In the genomic region with DNA sequence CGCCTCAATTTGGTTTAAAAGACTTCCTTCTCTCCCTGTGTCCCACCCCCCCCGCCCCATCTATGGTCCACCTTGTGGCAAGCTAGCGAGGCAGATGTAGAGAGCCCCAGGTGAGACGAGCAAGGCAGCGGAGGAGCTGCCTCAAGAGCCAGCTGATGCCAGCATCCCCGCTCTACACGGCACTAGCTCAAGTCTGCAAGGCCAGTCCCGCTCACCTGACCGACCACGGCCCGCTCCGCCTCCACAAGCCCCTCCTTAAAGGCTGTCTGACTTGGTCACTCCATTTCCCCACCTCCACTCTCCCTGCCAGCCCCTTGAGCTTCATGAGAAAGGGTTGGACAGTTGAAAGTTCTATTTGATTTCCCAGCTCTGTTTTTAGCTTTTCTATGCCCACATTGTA, we compare ENCODE assay signal across 2 cellular contexts.
TF ChIP-seq lines count a peak whose summit lies in the region.

No MANE protein-coding gene starts in this region.

TF ChIP-seq in GM23338, 12 proteins besides CTCF, POLR2A, EP300 and RAD21 (continues in another document):
- TF ChIP-seq, protein P1, sequence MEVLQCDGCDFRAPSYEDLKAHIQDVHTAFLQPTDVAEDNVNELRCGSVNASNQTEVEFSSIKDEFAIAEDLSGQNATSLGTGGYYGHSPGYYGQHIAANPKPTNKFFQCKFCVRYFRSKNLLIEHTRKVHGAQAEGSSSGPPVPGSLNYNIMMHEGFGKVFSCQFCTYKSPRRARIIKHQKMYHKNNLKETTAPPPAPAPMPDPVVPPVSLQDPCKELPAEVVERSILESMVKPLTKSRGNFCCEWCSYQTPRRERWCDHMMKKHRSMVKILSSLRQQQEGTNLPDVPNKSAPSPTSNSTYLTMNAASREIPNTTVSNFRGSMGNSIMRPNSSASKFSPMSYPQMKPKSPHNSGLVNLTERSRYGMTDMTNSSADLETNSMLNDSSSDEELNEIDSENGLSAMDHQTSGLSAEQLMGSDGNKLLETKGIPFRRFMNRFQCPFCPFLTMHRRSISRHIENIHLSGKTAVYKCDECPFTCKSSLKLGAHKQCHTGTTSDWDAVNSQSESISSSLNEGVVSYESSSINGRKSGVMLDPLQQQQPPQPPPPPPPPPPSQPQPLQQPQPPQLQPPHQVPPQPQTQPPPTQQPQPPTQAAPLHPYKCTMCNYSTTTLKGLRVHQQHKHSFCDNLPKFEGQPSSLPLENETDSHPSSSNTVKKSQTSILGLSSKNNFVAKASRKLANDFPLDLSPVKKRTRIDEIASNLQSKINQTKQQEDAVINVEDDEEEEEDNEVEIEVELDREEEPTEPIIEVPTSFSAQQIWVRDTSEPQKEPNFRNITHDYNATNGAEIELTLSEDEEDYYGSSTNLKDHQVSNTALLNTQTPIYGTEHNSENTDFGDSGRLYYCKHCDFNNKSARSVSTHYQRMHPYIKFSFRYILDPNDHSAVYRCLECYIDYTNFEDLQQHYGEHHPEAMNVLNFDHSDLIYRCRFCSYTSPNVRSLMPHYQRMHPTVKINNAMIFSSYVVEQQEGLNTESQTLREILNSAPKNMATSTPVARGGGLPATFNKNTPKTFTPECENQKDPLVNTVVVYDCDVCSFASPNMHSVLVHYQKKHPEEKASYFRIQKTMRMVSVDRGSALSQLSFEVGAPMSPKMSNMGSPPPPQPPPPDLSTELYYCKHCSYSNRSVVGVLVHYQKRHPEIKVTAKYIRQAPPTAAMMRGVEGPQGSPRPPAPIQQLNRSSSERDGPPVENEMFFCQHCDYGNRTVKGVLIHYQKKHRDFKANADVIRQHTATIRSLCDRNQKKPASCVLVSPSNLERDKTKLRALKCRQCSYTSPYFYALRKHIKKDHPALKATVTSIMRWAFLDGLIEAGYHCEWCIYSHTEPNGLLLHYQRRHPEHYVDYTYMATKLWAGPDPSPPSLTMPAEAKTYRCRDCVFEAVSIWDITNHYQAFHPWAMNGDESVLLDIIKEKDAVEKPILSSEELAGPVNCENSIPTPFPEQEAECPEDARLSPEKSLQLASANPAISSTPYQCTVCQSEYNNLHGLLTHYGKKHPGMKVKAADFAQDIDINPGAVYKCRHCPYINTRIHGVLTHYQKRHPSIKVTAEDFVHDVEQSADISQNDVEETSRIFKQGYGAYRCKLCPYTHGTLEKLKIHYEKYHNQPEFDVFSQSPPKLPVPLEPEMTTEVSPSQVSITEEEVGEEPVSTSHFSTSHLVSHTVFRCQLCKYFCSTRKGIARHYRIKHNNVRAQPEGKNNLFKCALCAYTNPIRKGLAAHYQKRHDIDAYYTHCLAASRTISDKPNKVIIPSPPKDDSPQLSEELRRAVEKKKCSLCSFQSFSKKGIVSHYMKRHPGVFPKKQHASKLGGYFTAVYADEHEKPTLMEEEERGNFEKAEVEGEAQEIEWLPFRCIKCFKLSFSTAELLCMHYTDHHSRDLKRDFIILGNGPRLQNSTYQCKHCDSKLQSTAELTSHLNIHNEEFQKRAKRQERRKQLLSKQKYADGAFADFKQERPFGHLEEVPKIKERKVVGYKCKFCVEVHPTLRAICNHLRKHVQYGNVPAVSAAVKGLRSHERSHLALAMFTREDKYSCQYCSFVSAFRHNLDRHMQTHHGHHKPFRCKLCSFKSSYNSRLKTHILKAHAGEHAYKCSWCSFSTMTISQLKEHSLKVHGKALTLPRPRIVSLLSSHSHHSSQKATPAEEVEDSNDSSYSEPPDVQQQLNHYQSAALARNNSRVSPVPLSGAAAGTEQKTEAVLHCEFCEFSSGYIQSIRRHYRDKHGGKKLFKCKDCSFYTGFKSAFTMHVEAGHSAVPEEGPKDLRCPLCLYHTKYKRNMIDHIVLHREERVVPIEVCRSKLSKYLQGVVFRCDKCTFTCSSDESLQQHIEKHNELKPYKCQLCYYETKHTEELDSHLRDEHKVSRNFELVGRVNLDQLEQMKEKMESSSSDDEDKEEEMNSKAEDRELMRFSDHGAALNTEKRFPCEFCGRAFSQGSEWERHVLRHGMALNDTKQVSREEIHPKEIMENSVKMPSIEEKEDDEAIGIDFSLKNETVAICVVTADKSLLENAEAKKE (CRISPR knock-in tag; IDR thresholded peaks at IDR 0.05), result no peak
- TF ChIP-seq ZNF331 (CRISPR knock-in tag; IDR thresholded peaks at IDR 0.05; ENCODE audit: low read depth), result no peak
- TF ChIP-seq EZH2phosphoT487 (IDR thresholded peaks at IDR 0.05; ENCODE audit: unreplicated experiment), result no peak
- TF ChIP-seq JUNB (IDR thresholded peaks at IDR 0.05; ENCODE audit: unreplicated experiment), result no peak
- TF ChIP-seq STAT1 (IDR thresholded peaks at IDR 0.05; ENCODE audit: unreplicated experiment), result no peak
- TF ChIP-seq CREB1 (CRISPR knock-in tag; IDR thresholded peaks at IDR 0.05; ENCODE audit: low read depth), result no peak
- no peak for TF ChIP-seq POLR2AphosphoS5 (IDR thresholded peaks at IDR 0.05; ENCODE audit: low read depth)
- no peak for TF ChIP-seq EZH2 (IDR thresholded peaks at IDR 0.05; ENCODE audit: low read depth, unreplicated experiment)
- TF ChIP-seq, protein P2, sequence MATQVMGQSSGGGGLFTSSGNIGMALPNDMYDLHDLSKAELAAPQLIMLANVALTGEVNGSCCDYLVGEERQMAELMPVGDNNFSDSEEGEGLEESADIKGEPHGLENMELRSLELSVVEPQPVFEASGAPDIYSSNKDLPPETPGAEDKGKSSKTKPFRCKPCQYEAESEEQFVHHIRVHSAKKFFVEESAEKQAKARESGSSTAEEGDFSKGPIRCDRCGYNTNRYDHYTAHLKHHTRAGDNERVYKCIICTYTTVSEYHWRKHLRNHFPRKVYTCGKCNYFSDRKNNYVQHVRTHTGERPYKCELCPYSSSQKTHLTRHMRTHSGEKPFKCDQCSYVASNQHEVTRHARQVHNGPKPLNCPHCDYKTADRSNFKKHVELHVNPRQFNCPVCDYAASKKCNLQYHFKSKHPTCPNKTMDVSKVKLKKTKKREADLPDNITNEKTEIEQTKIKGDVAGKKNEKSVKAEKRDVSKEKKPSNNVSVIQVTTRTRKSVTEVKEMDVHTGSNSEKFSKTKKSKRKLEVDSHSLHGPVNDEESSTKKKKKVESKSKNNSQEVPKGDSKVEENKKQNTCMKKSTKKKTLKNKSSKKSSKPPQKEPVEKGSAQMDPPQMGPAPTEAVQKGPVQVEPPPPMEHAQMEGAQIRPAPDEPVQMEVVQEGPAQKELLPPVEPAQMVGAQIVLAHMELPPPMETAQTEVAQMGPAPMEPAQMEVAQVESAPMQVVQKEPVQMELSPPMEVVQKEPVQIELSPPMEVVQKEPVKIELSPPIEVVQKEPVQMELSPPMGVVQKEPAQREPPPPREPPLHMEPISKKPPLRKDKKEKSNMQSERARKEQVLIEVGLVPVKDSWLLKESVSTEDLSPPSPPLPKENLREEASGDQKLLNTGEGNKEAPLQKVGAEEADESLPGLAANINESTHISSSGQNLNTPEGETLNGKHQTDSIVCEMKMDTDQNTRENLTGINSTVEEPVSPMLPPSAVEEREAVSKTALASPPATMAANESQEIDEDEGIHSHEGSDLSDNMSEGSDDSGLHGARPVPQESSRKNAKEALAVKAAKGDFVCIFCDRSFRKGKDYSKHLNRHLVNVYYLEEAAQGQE (IDR thresholded peaks at IDR 0.05; ENCODE audit: unreplicated experiment), result no peak
- TF ChIP-seq NANOG (IDR thresholded peaks at IDR 0.05; ENCODE audit: borderline replicate concordance), result no peak

TF ChIP-seq in WTC11, 78 proteins besides CTCF, POLR2A, EP300 and RAD21 (continued from another document):
- TF ChIP-seq, protein P3, sequence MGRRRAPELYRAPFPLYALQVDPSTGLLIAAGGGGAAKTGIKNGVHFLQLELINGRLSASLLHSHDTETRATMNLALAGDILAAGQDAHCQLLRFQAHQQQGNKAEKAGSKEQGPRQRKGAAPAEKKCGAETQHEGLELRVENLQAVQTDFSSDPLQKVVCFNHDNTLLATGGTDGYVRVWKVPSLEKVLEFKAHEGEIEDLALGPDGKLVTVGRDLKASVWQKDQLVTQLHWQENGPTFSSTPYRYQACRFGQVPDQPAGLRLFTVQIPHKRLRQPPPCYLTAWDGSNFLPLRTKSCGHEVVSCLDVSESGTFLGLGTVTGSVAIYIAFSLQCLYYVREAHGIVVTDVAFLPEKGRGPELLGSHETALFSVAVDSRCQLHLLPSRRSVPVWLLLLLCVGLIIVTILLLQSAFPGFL (CRISPR knock-in tag; IDR thresholded peaks at IDR 0.05; ENCODE audit: borderline replicate concordance), result no peak
- TF ChIP-seq SMAD4 (CRISPR knock-in tag; IDR thresholded peaks at IDR 0.05) (no peak), ZNF219 (CRISPR knock-in tag; IDR thresholded peaks at IDR 0.05; ENCODE audit: borderline replicate concordance) (no peak)
- TF ChIP-seq, protein P4, sequence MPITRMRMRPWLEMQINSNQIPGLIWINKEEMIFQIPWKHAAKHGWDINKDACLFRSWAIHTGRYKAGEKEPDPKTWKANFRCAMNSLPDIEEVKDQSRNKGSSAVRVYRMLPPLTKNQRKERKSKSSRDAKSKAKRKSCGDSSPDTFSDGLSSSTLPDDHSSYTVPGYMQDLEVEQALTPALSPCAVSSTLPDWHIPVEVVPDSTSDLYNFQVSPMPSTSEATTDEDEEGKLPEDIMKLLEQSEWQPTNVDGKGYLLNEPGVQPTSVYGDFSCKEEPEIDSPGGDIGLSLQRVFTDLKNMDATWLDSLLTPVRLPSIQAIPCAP (CRISPR knock-in tag; IDR thresholded peaks at IDR 0.05), result no peak
